In genomic region chr10:11242443-11243386, GRCh38 we compare ENCODE assay signal across 9 cellular contexts.
DNase-seq lines count a peak whose midpoint lies in the region; ATAC-seq, FAIRE-seq and TF ChIP-seq lines count a peak whose summit lies in the region.
"Had no signal": no experiment of that assay in that cellular context is flagged by ENCODE, and none has a peak within 500 bp of the region (broad histone marks: within the 10 kb centered on the region; RNA-seq: fewer than 3 reads in every experiment).

No MANE protein-coding gene starts in this region.

- H3K36me3 ChIP-seq in colonic mucosa (no peaks in the 10 kb centered on the region), skeletal muscle tissue (ENCODE audit: control insufficient read depth in 3 of 3, insufficient read depth in 3 of 3, low read length in 3 of 3) (no peaks in the 10 kb centered on the region)

- intact Hi-C loops in colonic mucosa (cut with DNase I), result no loop called here

- TF ChIP-seq CTCF in colonic mucosa (IDR thresholded peaks at IDR 0.05), result no peak

- H3K27me3 ChIP-seq in colonic mucosa (no peaks in the 10 kb centered on the region), skeletal muscle tissue (ENCODE audit: control insufficient read depth in 3 of 3, insufficient read depth in 3 of 3, low read length in 3 of 3) (no peaks in the 10 kb centered on the region)

- FAIRE-seq in GM18507 (lab: Jason Lieb, UNC), result peak; percentile 99
- FAIRE-seq: keratinocyte had no signal

- DNase-seq in GM18507 (ENCODE audit: extremely low spot score, insufficient read length, low read depth), result no peak
- peak; percentile 36 for DNase-seq in colonic mucosa
- no peak for DNase-seq in activated effector memory CD4-positive, alpha-beta T cell treated with anti-CD3 and anti-CD28 coated beads, Interleukin-2, amount 50 U/mL, for 16 hours
- no peak for DNase-seq in LoVo (ENCODE audit: low spot score)
- DNase-seq in NCI-H1417 treated with DMSO at 0.1 percent for 48 hours (lab: John Stamatoyannopoulos, UW), result no peak

- H3K4me3 ChIP-seq in colonic mucosa (no peak overlapping the region), skeletal muscle tissue (ENCODE audit: low read length in 3 of 3) (peak overlapping the region in 1 of 3 donors; percentile 22)

- ATAC-seq in GM21515 (IDR thresholded peaks at IDR 0.05; ENCODE audit: unreplicated experiment) (peak; percentile 42), HG03575 (IDR thresholded peaks at IDR 0.05; ENCODE audit: extremely low read depth, insufficient number of reproducible peaks, low FRiP score, unreplicated experiment) (peak; percentile 27)

- H3K27ac ChIP-seq in colonic mucosa (peak overlapping the region; percentile 20), skeletal muscle tissue (ENCODE audit: low read depth, low read length) (peak overlapping the region; percentile 36)

- H3K9me3 ChIP-seq in colonic mucosa (no peaks in the 10 kb centered on the region), skeletal muscle tissue (ENCODE audit: control insufficient read depth in 3 of 3, low read length in 3 of 3) (no peaks in the 10 kb centered on the region)

- H3K4me1 ChIP-seq in colonic mucosa, result no peaks in the 10 kb centered on the region
- H3K4me1 ChIP-seq in skeletal muscle tissue (ENCODE audit: control insufficient read depth in 3 of 3, insufficient read depth in 3 of 3, low read length in 3 of 3), result peaks cover 8 to 21% (median 10%) of the 10 kb centered on the region in 3 donors

- no peak overlapping the region for H3K9ac ChIP-seq in colonic mucosa (ENCODE audit: low read depth in 2 of 2, low read length in 2 of 2)
- no peak overlapping the region for H3K9ac ChIP-seq in skeletal muscle tissue (ENCODE audit: low read depth in 1 of 3, low read length in 3 of 3)
